8 cellular contexts compared by ENCODE assay signal in the genomic region with DNA sequence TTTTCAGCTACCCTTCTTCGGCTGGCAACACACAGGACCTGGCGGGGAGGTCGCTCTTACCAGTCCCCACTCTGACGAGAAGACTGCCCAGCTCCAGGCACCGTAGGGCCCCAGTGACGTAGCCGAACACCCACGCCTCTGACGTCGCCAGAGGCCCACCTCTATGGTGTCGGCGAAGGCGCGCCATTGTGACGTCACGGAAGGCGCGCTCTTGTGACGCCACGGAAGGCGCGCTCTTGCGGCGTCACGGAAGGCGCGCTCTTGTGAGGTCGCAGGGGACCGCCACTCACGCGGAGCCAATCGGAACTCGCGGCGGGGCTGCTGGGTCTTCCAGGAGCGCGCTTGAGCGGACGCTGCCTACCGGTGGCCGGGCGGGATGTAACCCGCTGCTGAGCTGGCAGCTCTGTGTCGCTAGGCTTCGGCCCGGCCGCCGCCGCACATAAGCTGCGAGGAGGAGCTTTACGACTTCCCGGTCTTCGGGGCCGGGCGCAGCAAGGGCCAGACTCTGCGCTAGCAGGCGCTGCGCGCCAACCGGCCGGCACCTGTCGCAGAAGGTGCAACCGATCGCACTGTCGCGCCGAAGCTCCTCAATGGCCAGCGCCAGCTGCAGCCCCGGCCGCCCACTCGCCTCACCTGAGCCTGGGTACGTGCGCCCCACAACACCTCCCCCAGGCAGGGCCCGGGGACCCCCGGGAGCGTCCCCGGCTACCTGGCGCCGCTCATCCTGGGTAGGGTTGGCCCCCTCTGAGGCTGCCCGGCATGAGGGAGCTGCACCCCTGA.
A peak's percentile ranks its signal among the peaks of the same experiment; 100 is the strongest.
DNase-seq lines count a peak whose midpoint lies in the region; ATAC-seq and TF ChIP-seq lines count a peak whose summit lies in the region.
"Not testable (repeated sequence)": the region's sequence is repeated elsewhere in the genome, so short reads cannot be mapped to it uniquely, and the experiment has no call there.

No MANE protein-coding gene starts in this region.

- not testable (repeated sequence) for H3K27me3 Mint-ChIP-seq in CD4-positive, alpha-beta T cell; activated CD4-positive, alpha-beta memory T cell treated with anti-CD3 and anti-CD28 coated beads for 36 hours

- TF ChIP-seq POLR2A in lower leg skin (IDR thresholded peaks at IDR 0.05) = peak in 1 of 2 donors; percentile 57

- not testable (repeated sequence) for H3K9me3 Mint-ChIP-seq in CD4-positive, alpha-beta T cell; activated CD4-positive, alpha-beta memory T cell treated with anti-CD3 and anti-CD28 coated beads for 36 hours

- H3K27me3 ChIP-seq in CD4-positive, alpha-beta T cell (ENCODE audit: control insufficient read depth, insufficient read depth, low read length); duodenal mucosa (ENCODE audit: control insufficient read depth in 1 of 2, insufficient read depth in 2 of 2, low read length in 2 of 2): not testable (repeated sequence)

- H3K27ac Mint-ChIP-seq in CD4-positive, alpha-beta T cell = peak overlapping the region; percentile 100
- peak overlapping the region; percentile 96 for H3K27ac Mint-ChIP-seq in activated CD4-positive, alpha-beta memory T cell treated with anti-CD3 and anti-CD28 coated beads for 36 hours

- not testable (repeated sequence) for H3K9me3 ChIP-seq in CD4-positive, alpha-beta T cell (ENCODE audit: control insufficient read depth, low read length); duodenal mucosa (ENCODE audit: control insufficient read depth in 1 of 2, low read length in 2 of 2)

- intact Hi-C loops in CD4-positive, alpha-beta T cell (cut with DNase I, micrococcal nuclease) = loop anchor here in 1 of 2 experiments (10.0 kb wide), 3 partner anchors 170 to 1180 kb away; partner anchors contain the start of genes PDE5A and USP53
- intact Hi-C loops in activated CD4-positive, alpha-beta memory T cell treated with anti-CD3 and anti-CD28 coated beads for 36 hours (cut with micrococcal nuclease) = loop anchor here (1.0 to 2.0 kb wide), 4 partner anchors 154 to 612 kb away; partner anchors contain the start of genes MAD2L1, PDE5A and USP53
- intact Hi-C loops in lower leg skin (cut with DNase I; ENCODE audit: low total_unique reads) = not testable (repeated sequence)

- peaks cover 12% of the 10 kb centered on the region for H3K36me3 Mint-ChIP-seq in CD4-positive, alpha-beta T cell (ENCODE audit: low read depth)
- not testable (repeated sequence) for H3K36me3 Mint-ChIP-seq in activated CD4-positive, alpha-beta memory T cell treated with anti-CD3 and anti-CD28 coated beads for 36 hours

- 0% methylated on average over 35 to 36 of the region's 80 CpGs for WGBS in lower leg skin, 2 donors

- not testable (repeated sequence) for TF ChIP-seq CTCF in CD4-positive, alpha-beta T cell (IDR thresholded peaks at IDR 0.05); lower leg skin (IDR thresholded peaks at IDR 0.05)

- peak overlapping the region; percentile 70 to 79 for H3K4me3 ChIP-seq in duodenal mucosa (ENCODE audit: low read depth in 1 of 2, low read length in 2 of 2)
- peak overlapping the region; percentile 66 for H3K4me3 ChIP-seq in lower leg skin (ENCODE audit: low read depth, poor library complexity, severe bottlenecking)

- not testable (repeated sequence) for H3K4me1 ChIP-seq in duodenal mucosa (ENCODE audit: control insufficient read depth in 1 of 2, insufficient read depth in 2 of 2, low read length in 2 of 2)

- peak; percentile 94 for ATAC-seq in CD4-positive, alpha-beta T cell (ENCODE audit: poor library complexity)
- ATAC-seq in GM19438 (IDR thresholded peaks at IDR 0.05; ENCODE audit: low read depth, unreplicated experiment) (peak; percentile 100), HG03571 (IDR thresholded peaks at IDR 0.05; ENCODE audit: unreplicated experiment) (peak; percentile 100)

- POLR2A ChIA-PET in CD4-positive, alpha-beta T cell (lab: Charles Lee) = interaction anchor here (0.6 to 2.3 kb wide), 8 partner anchors 20 to 769 kb away, joined by 3 to 32 read pairs (median 4); partner anchors contain the start of genes METTL14 and USP53
- POLR2A ChIA-PET in activated CD4-positive, alpha-beta memory T cell treated with anti-CD3 and anti-CD28 coated beads for 36 hours (lab: Charles Lee) = interaction anchor here (0.9 to 2.0 kb wide), 2 partner anchors 155 to 241 kb away, joined by 3 to 10 read pairs; a partner anchor contains a TSS

- peak overlapping the region; percentile 69 to 70 for H3K9ac ChIP-seq in duodenal mucosa (ENCODE audit: low read depth in 1 of 2, low read length in 2 of 2)

- CTCF ChIA-PET in CD4-positive, alpha-beta T cell (lab: Charles Lee) = interaction anchor here (1.2 to 1.3 kb wide), 3 partner anchors 20 to 155 kb away, joined by 3 read pairs; no protein-coding TSS in a partner anchor
- CTCF ChIA-PET in activated CD4-positive, alpha-beta memory T cell treated with anti-CD3 and anti-CD28 coated beads for 36 hours (lab: Charles Lee) = interaction anchor here (1.0 to 1.7 kb wide), 2 partner anchors 155 to 413 kb away, joined by 3 to 4 read pairs; no protein-coding TSS in a partner anchor

- peak overlapping the region; percentile 86 for H3K27ac ChIP-seq in CD4-positive, alpha-beta T cell (ENCODE audit: low read depth, low read length)
- peak overlapping the region; percentile 88 for H3K27ac ChIP-seq in duodenal mucosa (ENCODE audit: low read depth, low read length)

- DNase-seq in CD4-positive, alpha-beta T cell = peak; percentile 87 to 99 (median 93)
- DNase-seq in NCI-H774 (lab: John Stamatoyannopoulos, UW) = peak; percentile 79
- peak; percentile 95 for DNase-seq in activated CD4-positive, alpha-beta memory T cell treated with anti-CD3 and anti-CD28 coated beads for 36 hours
- DNase-seq in lower leg skin (ENCODE audit: low spot score in 2 of 2) = peak; percentile 92 to 99
- peak; percentile 93 to 99 for DNase-seq in stimulated activated CD4-positive, alpha-beta T cell treated with anti-CD3 and anti-CD28 coated beads, Interleukin-4, amount 100 ng/mL, for 4 hours

- H3K36me3 ChIP-seq in duodenal mucosa (ENCODE audit: control insufficient read depth in 1 of 2, insufficient read depth in 2 of 2, low read length in 2 of 2) = not testable (repeated sequence)

- H3K4me1 Mint-ChIP-seq in CD4-positive, alpha-beta T cell (ENCODE audit: low read depth) = peaks cover 13% of the 10 kb centered on the region
- H3K4me1 Mint-ChIP-seq in activated CD4-positive, alpha-beta memory T cell treated with anti-CD3 and anti-CD28 coated beads for 36 hours (ENCODE audit: low read depth) = not testable (repeated sequence)

- H3K4me3 Mint-ChIP-seq in CD4-positive, alpha-beta T cell = peak overlapping the region; percentile 97
- peak overlapping the region; percentile 89 for H3K4me3 Mint-ChIP-seq in activated CD4-positive, alpha-beta memory T cell treated with anti-CD3 and anti-CD28 coated beads for 36 hours

Comparison
In these comparisons a context has a peak if more than half of its experiments do, and no peak if none do; other contexts are left out.
1. Peak in every context shown above with its lines: DNase-seq, ATAC-seq, H3K4me3 ChIP-seq and H3K27ac ChIP-seq.